Comparison of ENCODE assay signal across 16 cellular contexts in genomic region chr5:173757817-173758216, GRCh38.
DNase-seq lines count a peak whose midpoint lies in the region; ATAC-seq, FAIRE-seq and TF ChIP-seq lines count a peak whose summit lies in the region.
"Had no signal": no experiment of that assay in that cellular context is flagged by ENCODE, and none has a peak within 500 bp of the region (broad histone marks: within the 10 kb centered on the region; RNA-seq: fewer than 3 reads in every experiment).

No MANE protein-coding gene starts in this region.

- no peaks in the 10 kb centered on the region for H3K23me2 ChIP-seq in H1 (ENCODE audit: low read depth, low read length)

- H2BK120ac ChIP-seq in H1 (replicated peaks; ENCODE audit: low read depth, low read length) (no peak overlapping the region), trophoblast cell (ENCODE audit: insufficient read depth, low read length, poor library complexity) (no peak overlapping the region)

- H4K91ac ChIP-seq in H1 (replicated peaks; ENCODE audit: insufficient read length, low read length): no peak overlapping the region
- no peak overlapping the region for H4K91ac ChIP-seq in trophoblast cell (ENCODE audit: low read depth, low read length)

- no peak overlapping the region for H4K12ac ChIP-seq in trophoblast cell (ENCODE audit: low read depth, low read length)

- H3K4me3 ChIP-seq in H1 (ENCODE audit: extremely low read depth in 1 of 4, insufficient read depth in 2 of 4, low read depth in 3 of 4, low read length in 4 of 4) (no peak overlapping the region), trophoblast cell (ENCODE audit: low read depth, low read length) (no peak overlapping the region)
- H3K4me3 ChIP-seq: HAP-1, SJCRH30 had no signal

- no peak for TF ChIP-seq RAD21 in H1 (IDR thresholded peaks at IDR 0.05 in 1 of 2, conservative IDR thresholded peaks at IDR 0.05 in 1 of 2; ENCODE audit: low read depth in 2 of 2, low read length in 2 of 2)

- H2BK5ac ChIP-seq in H1 (ENCODE audit: low read depth, low read length): no peak overlapping the region
- H2BK5ac ChIP-seq in trophoblast cell (ENCODE audit: low read depth, low read length, poor library complexity): no peak overlapping the region

- H3K18ac ChIP-seq in H1 (ENCODE audit: extremely low read depth, low read length) (no peak overlapping the region), trophoblast cell (ENCODE audit: low read length) (no peak overlapping the region)

- no peak overlapping the region for H4K8ac ChIP-seq in H1 (ENCODE audit: extremely low read depth, insufficient read depth, low read length)
- H4K8ac ChIP-seq in trophoblast cell (ENCODE audit: low read depth, low read length): no peak overlapping the region

- H2AFZ ChIP-seq in H1 (ENCODE audit: low read length) (0 out of 2 replicates have a peak overlapping the region, but pooled peaks have one; percentile 29), trophoblast cell (ENCODE audit: insufficient read depth, low read length, poor library complexity) (no peak overlapping the region)

- peak; percentile 98 for DNase-seq in G401 (ENCODE audit: low spot score)
- DNase-seq in H1 (ENCODE audit: low read depth in 1 of 2, low spot score in 2 of 2): no peak
- no peak for DNase-seq in trophoblast cell
- DNase-seq in DMS 273 (lab: John Stamatoyannopoulos, UW; ENCODE audit: unreplicated experiment): no peak
- DNase-seq: CD8-positive, alpha-beta memory T cell; IMR-90; Kasumi-1; NCI-H2029; NCI-H2171 treated with DMSO at 0.1 percent for 48 hours; NCI-H510A treated with DMSO at 0.1 percent for 48 hours; RPMI8226; SJCRH30 had no signal

- 89% methylated on average over 6 of the region's 6 CpGs; no CpG with 5 or more reads in 1 of the 2 experiments for WGBS in H1 (ENCODE audit: extremely low coverage in 1 of 2, insufficient coverage in 1 of 2, insufficient read length in 1 of 2, insufficient replicate concordance in 2 of 2, low coverage in 1 of 2, low lambda C conversion rate in 2 of 2, missing lambda C conversion rate in 1 of 2), 2 experiments
- no CpG with 5 or more reads among the region's 6 CpGs for WGBS in trophoblast cell (ENCODE audit: extremely low coverage, insufficient coverage, insufficient read length)

- H4K5ac ChIP-seq in H1 (ENCODE audit: insufficient read length, low read depth, low read length): no peak overlapping the region

- H3K56ac ChIP-seq in H1 (replicated peaks; ENCODE audit: insufficient read length, low read depth, low read length): no peak overlapping the region

- no peak for TF ChIP-seq EP300 in H1 (IDR thresholded peaks at IDR 0.05; ENCODE audit: borderline replicate concordance in 1 of 2, low read depth in 2 of 2, low read length in 2 of 2)

- H3K36me3 ChIP-seq in H1 (ENCODE audit: control insufficient read depth in 2 of 4, insufficient read depth in 4 of 4, low read length in 3 of 4) (no peaks in the 10 kb centered on the region), trophoblast cell (ENCODE audit: control insufficient read depth in 1 of 2, insufficient read depth in 2 of 2, low read length in 2 of 2) (no peaks in the 10 kb centered on the region)
- H3K36me3 ChIP-seq: HAP-1, SJCRH30 had no signal

- H2BK15ac ChIP-seq in H1 (ENCODE audit: low read length): no peak overlapping the region

- CTCF ChIA-PET in H1 (lab: Charles Lee; ENCODE audit: partially characterized antibody): interaction anchor here (1.2 kb wide), 1 partner anchor 13 kb away, joined by 3 read pairs; no protein-coding TSS in a partner anchor

- ATAC-seq in SK-N-SH treated with all-trans-retinoic acid at 6 μM for 48 hours: peak; percentile 52; the same call in 1 of the 3 replicates
- ATAC-seq in HG03135 (IDR thresholded peaks at IDR 0.05; ENCODE audit: unreplicated experiment): no peak
- no peak for ATAC-seq in GM21619 (IDR thresholded peaks at IDR 0.05; ENCODE audit: unreplicated experiment)

- H3K27me3 ChIP-seq in H1 (replicated peaks in 1 of 4; ENCODE audit: control insufficient read depth in 3 of 4, extremely low read depth in 1 of 4, insufficient read depth in 3 of 4, low read length in 3 of 4) (0 out of 7 replicates have a peak, but pooled peaks cover 0 to 2% (median 0%) of the 10 kb centered on the region in 4 experiments), trophoblast cell (ENCODE audit: insufficient read depth, low read length) (no peaks in the 10 kb centered on the region)
- H3K27me3 ChIP-seq: SJCRH30 had no signal

- POLR2A ChIA-PET in H1 (lab: Charles Lee; ENCODE audit: partially characterized antibody): no interaction called here

- H2BK12ac ChIP-seq in H1 (ENCODE audit: low read depth, low read length) (no peak overlapping the region), trophoblast cell (ENCODE audit: low read length) (peak overlapping the region; percentile 27)

- no peak for FAIRE-seq in H1 (lab: Jason Lieb, UNC)

- no peak for TF ChIP-seq CTCF in H1 (IDR thresholded peaks at IDR 0.05; ENCODE audit: control extremely low read depth in 1 of 3, insufficient read depth in 1 of 3, low read depth in 1 of 3, low read length in 3 of 3)

- H2AK5ac ChIP-seq in H1 (ENCODE audit: low read depth, low read length) (no peak overlapping the region), trophoblast cell (ENCODE audit: low read length) (no peak overlapping the region)

- no peak for TF ChIP-seq POLR2A in H1 (IDR thresholded peaks at IDR 0.05; ENCODE audit: control extremely low read depth in 1 of 2, low read depth in 2 of 2, low read length in 2 of 2)

- H3K9ac ChIP-seq in H1 (replicated peaks in 1 of 4; ENCODE audit: extremely low read depth in 1 of 4, low read depth in 3 of 4, low read length in 3 of 4) (no peak overlapping the region), trophoblast cell (ENCODE audit: low read length) (no peak overlapping the region)

- no peaks in the 10 kb centered on the region for H3K79me2 ChIP-seq in H1 (ENCODE audit: control insufficient read depth in 1 of 2, insufficient read depth in 2 of 2, low read length in 2 of 2)
- no peaks in the 10 kb centered on the region for H3K79me2 ChIP-seq in trophoblast cell (ENCODE audit: control insufficient read depth, insufficient read depth, low read length, poor library complexity)

- H3K27ac ChIP-seq in H1 (ENCODE audit: low read depth, low read length): no peak overlapping the region
- H3K27ac ChIP-seq in trophoblast cell (ENCODE audit: low read depth, low read length): no peak overlapping the region
- H3K27ac ChIP-seq: SJCRH30 had no signal

- no peak overlapping the region; the same call in 1 of the 2 replicates for H2BK20ac ChIP-seq in H1 (ENCODE audit: low read length)

- H4K20me1 ChIP-seq in H1 (replicated peaks in 1 of 2; ENCODE audit: control insufficient read depth in 1 of 2, insufficient read depth in 2 of 2, low read length in 2 of 2): no peaks in the 10 kb centered on the region

- H3K23ac ChIP-seq in H1 (ENCODE audit: insufficient read length) (no peak overlapping the region), trophoblast cell (ENCODE audit: low read length) (no peak overlapping the region)

- H3K14ac ChIP-seq in H1 (ENCODE audit: insufficient read length) (no peak overlapping the region), trophoblast cell (ENCODE audit: low read length) (no peak overlapping the region)

- no peak overlapping the region for H3K4me2 ChIP-seq in H1 (ENCODE audit: insufficient read depth in 1 of 2, low read depth in 2 of 2, low read length in 2 of 2)
- H3K4me2 ChIP-seq in trophoblast cell (ENCODE audit: low read length): no peak overlapping the region

- H3K9me3 ChIP-seq in H1 (ENCODE audit: insufficient read depth in 2 of 2, low read depth in 1 of 2, low read length in 1 of 2) (no peaks in the 10 kb centered on the region), trophoblast cell (ENCODE audit: insufficient read depth, low read depth, low read length) (no peaks in the 10 kb centered on the region)
- H3K9me3 ChIP-seq: HAP-1, SJCRH30 had no signal

- H3K79me1 ChIP-seq in H1 (ENCODE audit: low read depth, low read length) (no peaks in the 10 kb centered on the region), trophoblast cell (ENCODE audit: low read length) (peaks cover 5% of the 10 kb centered on the region)

- H3K4ac ChIP-seq in H1 (replicated peaks; ENCODE audit: insufficient read length, low read depth, low read length) (no peak overlapping the region), trophoblast cell (ENCODE audit: low read depth, low read length) (no peak overlapping the region)

- in situ Hi-C loops in G401 (cut with HindIII; ENCODE audit: low sequenced_read_pairs): no loop called here

- H3K4me1 ChIP-seq in H1 (replicated peaks in 1 of 4; ENCODE audit: control insufficient read depth in 3 of 4, insufficient read depth in 4 of 4, low read length in 3 of 4) (peaks cover 0 to 10% (median 1%) of the 10 kb centered on the region in 4 experiments; a peak in 5 of 7 replicates), trophoblast cell (ENCODE audit: control insufficient read depth in 1 of 2, insufficient read depth in 2 of 2, low read length in 2 of 2) (peaks cover 11 to 14% of the 10 kb centered on the region in 2 experiments)
- H3K4me1 ChIP-seq: HAP-1 had no signal

TF ChIP-seq in SK-N-SH treated with all-trans-retinoic acid at 6 μM for 48 hours, 23 proteins besides CTCF, POLR2A, EP300 and RAD21 (continues in another document):
- TF ChIP-seq ESRRG (CRISPR knock-in tag; IDR thresholded peaks at IDR 0.05): no peak
- no peak for TF ChIP-seq ISL1 (CRISPR knock-in tag; IDR thresholded peaks at IDR 0.05)
- no peak for TF ChIP-seq TOX (CRISPR knock-in tag; IDR thresholded peaks at IDR 0.05; ENCODE audit: borderline replicate concordance)
- no peak for TF ChIP-seq ZFP30 (CRISPR knock-in tag; IDR thresholded peaks at IDR 0.05)

TF ChIP-seq in H1, 55 proteins besides CTCF, POLR2A, EP300 and RAD21:
- TF ChIP-seq ZNF274 (IDR thresholded peaks at IDR 0.05; ENCODE audit: borderline replicate concordance, extremely low read depth, low read length) (no peak), KDM5A (IDR thresholded peaks at IDR 0.05; ENCODE audit: low read length) (no peak), BRCA1 (IDR thresholded peaks at IDR 0.05; ENCODE audit: low read depth, low read length) (no peak), TCF12 (IDR thresholded peaks at IDR 0.05; ENCODE audit: low read depth, low read length) (no peak), SIN3A (conservative IDR thresholded peaks at IDR 0.05 in 1 of 2, IDR thresholded peaks at IDR 0.05 in 1 of 2; ENCODE audit: low read depth in 1 of 2, low read length in 2 of 2) (no peak), CEBPB (IDR thresholded peaks at IDR 0.05; ENCODE audit: low read depth, low read length) (no peak), TAF1 (IDR thresholded peaks at IDR 0.05; ENCODE audit: low read depth, low read length) (no peak), HDAC6 (IDR thresholded peaks at IDR 0.05; ENCODE audit: low read depth, low read length) (no peak), NRF1 (IDR thresholded peaks at IDR 0.05; ENCODE audit: low read depth, low read length) (no peak), TAF7 (optimal IDR thresholded peaks at IDR 0.05; ENCODE audit: borderline replicate concordance, low read depth, low read length) (no peak), TBP (IDR thresholded peaks at IDR 0.05; ENCODE audit: low read depth, low read length) (no peak), SP4 (IDR thresholded peaks at IDR 0.05; ENCODE audit: low read length) (no peak), CHD1 (IDR thresholded peaks at IDR 0.05; ENCODE audit: low read depth, low read length) (no peak), SUZ12 (IDR thresholded peaks at IDR 0.05; ENCODE audit: low read length) (no peak)
